28 cellular contexts compared by ENCODE assay signal in the genomic region with DNA sequence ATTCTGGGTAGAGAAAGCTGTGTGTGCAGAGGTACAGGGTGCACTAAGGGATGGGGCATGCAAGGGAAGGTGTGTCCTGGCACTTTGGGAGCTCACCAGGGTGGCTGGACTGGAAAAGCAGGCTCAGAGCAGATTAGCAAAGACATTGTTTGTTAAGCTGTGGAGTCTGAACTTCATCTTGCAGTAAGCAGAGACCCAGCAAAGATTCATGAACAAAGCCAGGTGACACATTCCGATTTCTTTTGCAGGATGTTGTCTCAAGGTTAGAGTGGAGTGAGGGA. TPM values are rescaled to one million over a fixed set of nuclear protein-coding genes. Genes with fewer than 3 reads are reported as not detected.
DNase-seq lines count a peak whose midpoint lies in the region; ATAC-seq and TF ChIP-seq lines count a peak whose summit lies in the region.
"Had no signal": no experiment of that assay in that cellular context is flagged by ENCODE, and none has a peak within 500 bp of the region (broad histone marks: within the 10 kb centered on the region; RNA-seq: fewer than 3 reads in every experiment).

No MANE protein-coding gene starts in this region.

- H3K4me3 ChIP-seq in MM.1S (ENCODE audit: low read length), result peak overlapping the region; percentile 38
- H3K4me3 ChIP-seq in epithelial cell of esophagus (ENCODE audit: low read length), result no peak overlapping the region
- H3K4me3 ChIP-seq in upper lobe of right lung, result no peak overlapping the region
- H3K4me3 ChIP-seq: K562, SK-N-MC had no signal

- peak; percentile 47 to 84 for DNase-seq in T47D (ENCODE audit: low read depth in 1 of 2, low spot score in 1 of 2)
- DNase-seq in MCF 10A (ENCODE audit: unreplicated experiment), result no peak
- DNase-seq in MM.1S, result no peak
- DNase-seq in epithelial cell of esophagus (ENCODE audit: low read depth), result peak; percentile 75
- DNase-seq in upper lobe of right lung, result peak; percentile 39
- no peak for DNase-seq in GOT3 (lab: John Stamatoyannopoulos, UW)
- no peak for DNase-seq in NK-92 treated with Interleukin-12 subunit alpha and Interleukin-12 subunit beta, amount 100 ng/mL, for 24 hours (lab: John Stamatoyannopoulos, UW)
- DNase-seq: 8988T; C1 segment of cervical spinal cord; Calu3; CD8-positive, alpha-beta T cell; DMS153; NCI-H1092 treated with DMSO at 0.1 percent for 48 hours; NCI-H1436 treated with DMSO at 0.1 percent for 48 hours; NCI-H1930; NCI-H2227 treated with DMSO at 0.1 percent for 48 hours; NCI-H510A; NCI-H748 treated with DMSO at 0.1 percent for 48 hours; OCI-M1; SHP77 treated with DMSO at 0.1 percent for 48 hours; SW 1271 had no signal

- H3K4me1 ChIP-seq in MM.1S (ENCODE audit: low read length) (peaks cover 89% of the 10 kb centered on the region), upper lobe of right lung (peaks cover 4% of the 10 kb centered on the region)

- no peaks in the 10 kb centered on the region for H3K36me3 ChIP-seq in MM.1S (replicated peaks; ENCODE audit: insufficient read depth, low read length)
- no peaks in the 10 kb centered on the region for H3K36me3 ChIP-seq in upper lobe of right lung

- H3K9me2 ChIP-seq in MM.1S (replicated peaks; ENCODE audit: insufficient read depth, low read length), result no peaks in the 10 kb centered on the region

- no peaks in the 10 kb centered on the region for H3K4me1 Mint-ChIP-seq in MCF 10A (ENCODE audit: insufficient read depth, unreplicated experiment)

- no peak overlapping the region for H2AFZ ChIP-seq in MM.1S (ENCODE audit: low read length)

- H3K4me3 Mint-ChIP-seq in MCF 10A (ENCODE audit: unreplicated experiment), result no peak overlapping the region
- H3K4me3 Mint-ChIP-seq: CD8-positive, alpha-beta T cell; T-helper 17 cell had no signal

- H3K27ac ChIP-seq in MM.1S (ENCODE audit: low read length) (peak overlapping the region; percentile 91), upper lobe of right lung (no peak overlapping the region)
- H3K27ac ChIP-seq: HL-60, SK-N-MC had no signal

- H3K9ac ChIP-seq in MM.1S (ENCODE audit: low read length), result peak overlapping the region; percentile 61

- no peaks in the 10 kb centered on the region for H3K9me3 ChIP-seq in MM.1S (replicated peaks; ENCODE audit: insufficient read depth, low read length)
- H3K9me3 ChIP-seq in upper lobe of right lung, result no peaks in the 10 kb centered on the region

- in situ Hi-C loops in T47D (cut with HindIII; ENCODE audit: low pct_unique_long_range_greater_than_20kb, low sequenced_read_pairs), result no loop called here

- H3K4me2 ChIP-seq in MM.1S (ENCODE audit: low read depth, low read length), result peak overlapping the region; percentile 86

- no peak overlapping the region for H3K27ac Mint-ChIP-seq in MCF 10A (ENCODE audit: low read depth, unreplicated experiment)
- H3K27ac Mint-ChIP-seq: CD8-positive, alpha-beta T cell; T-helper 17 cell had no signal

- H3K27me3 Mint-ChIP-seq in MCF 10A (ENCODE audit: insufficient read depth, unreplicated experiment), result no peaks in the 10 kb centered on the region
- H3K27me3 Mint-ChIP-seq: T-helper 17 cell had no signal

- H4K20me1 ChIP-seq in MM.1S (ENCODE audit: insufficient read depth, low read length), result no peaks in the 10 kb centered on the region

- H3K27me3 ChIP-seq in MM.1S (replicated peaks; ENCODE audit: insufficient read depth, low read length) (no peaks in the 10 kb centered on the region), upper lobe of right lung (no peaks in the 10 kb centered on the region)

- peaks cover 78% of the 10 kb centered on the region for H3K79me2 ChIP-seq in MM.1S (ENCODE audit: low read length)

- intact Hi-C loops in MCF 10A (cut with micrococcal nuclease), result no loop called here
- intact Hi-C loops in upper lobe of right lung (cut with DNase I), result no loop called here

- TF ChIP-seq CTCF in MCF 10A (IDR thresholded peaks at IDR 0.05; ENCODE audit: unreplicated experiment), result no peak
- no peak for TF ChIP-seq CTCF in MM.1S (IDR thresholded peaks at IDR 0.05; ENCODE audit: low read length)
- no peak for TF ChIP-seq CTCF in epithelial cell of esophagus (IDR thresholded peaks at IDR 0.05; ENCODE audit: insufficient read depth, low read depth, low read length, missing control alignments)
- no peak for TF ChIP-seq CTCF in upper lobe of right lung (IDR thresholded peaks at IDR 0.05)

- POLR2A ChIA-PET in MCF 10A (lab: Yijun Ruan, JAX), result no interaction called here

- peaks cover 85% of the 10 kb centered on the region for H3F3A ChIP-seq in MM.1S (ENCODE audit: insufficient read depth, low read length)

- ATAC-seq in upper lobe of right lung (no peak), HG02884 (IDR thresholded peaks at IDR 0.05; ENCODE audit: unreplicated experiment) (no peak)
- ATAC-seq: CD8-positive, alpha-beta T cell; HCT116; HepG2; K562; T-helper 17 cell had no signal

- CTCF ChIA-PET in MCF 10A (lab: Yijun Ruan, JAX), result no interaction called here

- no TSS peak for BruUV-seq in MCF 10A (replicated peaks; lab: Mats Ljungman, UMichigan)

- peaks cover 4% of the 10 kb centered on the region for H3K36me3 Mint-ChIP-seq in MCF 10A (ENCODE audit: insufficient read depth, unreplicated experiment)

- H3K9me3 Mint-ChIP-seq in MCF 10A (ENCODE audit: unreplicated experiment), result no peaks in the 10 kb centered on the region
- H3K9me3 Mint-ChIP-seq: CD8-positive, alpha-beta T cell had no signal

RNA-seq across cellular contexts. Expression of gene DUSP22, which starts 28.8 kb away (rescaled TPM):
- total RNA-seq in MCF 10A (2022), result 29.4 and 40.7 TPM in 2 replicates
- 61.2 TPM for total RNA-seq in upper lobe of right lung

Comparison
In these comparisons a context has a peak if more than half of its experiments do, and no peak if none do; other contexts are left out.
1. DNase-seq: peak in T47D (2 of 2), epithelial cell of esophagus (single experiment) and upper lobe of right lung (single experiment); none in MCF 10A (single experiment), MM.1S (single experiment), GOT3 (single experiment) and NK-92 treated with Interleukin-12 subunit alpha and Interleukin-12 subunit beta, amount 100 ng/mL, for 24 hours (single experiment).